In the genomic region with DNA sequence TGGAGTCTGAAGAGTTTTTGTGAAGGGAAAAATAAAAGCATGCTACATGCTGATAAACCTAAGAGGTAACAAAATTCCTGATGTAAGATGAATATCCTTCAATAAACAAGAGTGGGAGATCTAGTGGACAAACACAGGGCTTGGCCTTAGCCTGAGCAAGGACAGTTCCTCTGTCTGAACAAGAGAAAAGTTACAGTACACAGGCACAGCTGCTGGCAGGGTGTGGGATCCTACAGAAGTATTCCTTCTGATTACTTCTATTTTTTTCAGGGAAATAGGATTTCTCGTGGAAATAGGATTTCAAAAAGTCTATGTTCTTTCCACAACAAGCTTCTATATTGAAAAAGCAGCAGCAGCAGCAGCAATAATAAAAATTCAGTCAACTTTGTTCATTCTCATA, we compare ENCODE assay signal across 17 cellular contexts. TPM values are rescaled to one million over a fixed set of nuclear protein-coding genes. Genes with fewer than 3 reads are reported as not detected.
A peak's percentile ranks its signal among the peaks of the same experiment; 100 is the strongest.
DNase-seq lines count a peak whose midpoint lies in the region; ATAC-seq, FAIRE-seq and TF ChIP-seq lines count a peak whose summit lies in the region.
"Had no signal": no experiment of that assay in that cellular context is flagged by ENCODE, and none has a peak within 500 bp of the region (broad histone marks: within the 10 kb centered on the region; RNA-seq: fewer than 3 reads in every experiment).

No MANE protein-coding gene starts in this region.

- H3K9ac ChIP-seq in adipocyte (ENCODE audit: low read length) = no peak overlapping the region
- H3K9ac ChIP-seq in endothelial cell of umbilical vein (replicated peaks; ENCODE audit: extremely low read depth, insufficient read depth, low read length) = no peak overlapping the region
- no peak overlapping the region for H3K9ac ChIP-seq in parathyroid adenoma

- H2AFZ ChIP-seq in endothelial cell of umbilical vein (ENCODE audit: low read depth, low read length) (no peak overlapping the region), parathyroid adenoma (no peak overlapping the region)

- CTCF ChIA-PET in endothelial cell of umbilical vein (lab: Charles Lee) = interaction anchor here (1.3 to 1.4 kb wide), 2 partner anchors 10 to 70 kb away, joined by 3 to 4 read pairs; no protein-coding TSS in a partner anchor

- H3K4me2 ChIP-seq in endothelial cell of umbilical vein (ENCODE audit: insufficient read depth, low read length) (no peak overlapping the region), parathyroid adenoma (ENCODE audit: low read length) (no peak overlapping the region)

- H3K4me3 Mint-ChIP-seq in HFFc6 (no peak overlapping the region), glutamatergic neuron (ENCODE audit: unreplicated experiment) (no peak overlapping the region)
- H3K4me3 Mint-ChIP-seq: B cell; CD4-positive, CD25-positive, alpha-beta regulatory T cell had no signal

- BruUV-seq in endothelial cell of umbilical vein (replicated peaks; lab: Mats Ljungman, UMichigan) = no TSS peak

- peaks cover 14% of the 10 kb centered on the region for H3K36me3 Mint-ChIP-seq in HFFc6 (ENCODE audit: low read depth)
- H3K36me3 Mint-ChIP-seq in glutamatergic neuron (ENCODE audit: unreplicated experiment) = no peaks in the 10 kb centered on the region

- H3K9me3 Mint-ChIP-seq in HFFc6 (no peaks in the 10 kb centered on the region), glutamatergic neuron (ENCODE audit: unreplicated experiment) (no peaks in the 10 kb centered on the region)
- H3K9me3 Mint-ChIP-seq: CD4-positive, CD25-positive, alpha-beta regulatory T cell had no signal

- no peak for FAIRE-seq in endothelial cell of umbilical vein (lab: Jason Lieb, UNC)
- FAIRE-seq: RCC 7860 had no signal

- intact Hi-C loops in endothelial cell of umbilical vein (cut with micrococcal nuclease) = no loop called here
- intact Hi-C loops in dorsolateral prefrontal cortex (cut with DNase I) = no loop called here

- no peaks in the 10 kb centered on the region for H4K20me1 ChIP-seq in endothelial cell of umbilical vein (replicated peaks; ENCODE audit: control insufficient read depth, extremely low read depth, insufficient read depth, low read length)

- peaks cover 2% of the 10 kb centered on the region for H3K9me1 ChIP-seq in endothelial cell of umbilical vein (replicated peaks; ENCODE audit: control insufficient read depth, extremely low read depth, insufficient read depth, low read length)

- H3K27me3 Mint-ChIP-seq in HFFc6 (ENCODE audit: insufficient read depth) = no peaks in the 10 kb centered on the region; the same call in 1 of the 2 replicates
- H3K27me3 Mint-ChIP-seq in glutamatergic neuron (ENCODE audit: unreplicated experiment) = no peaks in the 10 kb centered on the region
- H3K27me3 Mint-ChIP-seq: B cell; CD4-positive, CD25-positive, alpha-beta regulatory T cell had no signal

- no peak for ATAC-seq in GM21619 (IDR thresholded peaks at IDR 0.05; ENCODE audit: unreplicated experiment)

- TF ChIP-seq POLR2A in endothelial cell of umbilical vein (IDR thresholded peaks at IDR 0.05; ENCODE audit: low read depth, low read length) = no peak

- no peak for TF ChIP-seq CTCF in HFFc6 (IDR thresholded peaks at IDR 0.05)
- TF ChIP-seq CTCF in endothelial cell of umbilical vein (IDR thresholded peaks at IDR 0.05; ENCODE audit: extremely low read depth in 1 of 2, insufficient read depth in 1 of 2, low read depth in 1 of 2, low read length in 2 of 2) = no peak
- no peak for TF ChIP-seq CTCF in parathyroid adenoma (IDR thresholded peaks at IDR 0.05)
- no peak for TF ChIP-seq CTCF in dorsolateral prefrontal cortex (IDR thresholded peaks at IDR 0.05 in 54 of 56, conservative IDR thresholded peaks at IDR 0.05 in 2 of 56; ENCODE audit: low read depth in 1 of 56, partially characterized antibody in 56 of 56)
- no peak for TF ChIP-seq CTCF in glutamatergic neuron (IDR thresholded peaks at IDR 0.05; ENCODE audit: partially characterized antibody, unreplicated experiment)

- DNase-seq in HFFc6 = no peak
- DNase-seq in adipocyte (ENCODE audit: low read depth) = peak; percentile 14
- peak; percentile 5 for DNase-seq in endothelial cell of umbilical vein (ENCODE audit: low read depth, low spot score)
- DNase-seq in dorsolateral prefrontal cortex = no peak
- no peak for DNase-seq in glutamatergic neuron
- DNase-seq: Calu3; CD4-positive, CD25-positive, alpha-beta regulatory T cell; Kasumi-1; MM.1S; NCI-H1105; NCI-H1694; NCI-H524 treated with DMSO at 0.1 percent for 48 hours; SHP77 had no signal

- no peak overlapping the region for H3K4me3 ChIP-seq in adipocyte (ENCODE audit: low read length)
- no peak overlapping the region for H3K4me3 ChIP-seq in endothelial cell of umbilical vein (replicated peaks in 1 of 3; ENCODE audit: insufficient read depth in 1 of 3, low read depth in 1 of 3, low read length in 3 of 3)
- no peak overlapping the region for H3K4me3 ChIP-seq in parathyroid adenoma (ENCODE audit: low read depth, low read length)
- no peak overlapping the region for H3K4me3 ChIP-seq in dorsolateral prefrontal cortex

- no peaks in the 10 kb centered on the region for H3K4me1 ChIP-seq in adipocyte (ENCODE audit: control insufficient read depth, insufficient read depth, low read length)
- peaks cover 2% of the 10 kb centered on the region for H3K4me1 ChIP-seq in endothelial cell of umbilical vein (ENCODE audit: control insufficient read depth, extremely low read depth, insufficient read depth, low read length)
- peaks cover 6% of the 10 kb centered on the region for H3K4me1 ChIP-seq in parathyroid adenoma

- H3K27ac Mint-ChIP-seq in HFFc6 (peak overlapping the region; percentile 34), glutamatergic neuron (ENCODE audit: unreplicated experiment) (no peak overlapping the region)
- H3K27ac Mint-ChIP-seq: B cell had no signal

- H3K27me3 ChIP-seq in adipocyte (replicated peaks; ENCODE audit: control insufficient read depth, insufficient read depth, low read length) = no peaks in the 10 kb centered on the region
- no peaks in the 10 kb centered on the region for H3K27me3 ChIP-seq in endothelial cell of umbilical vein (ENCODE audit: control insufficient read depth in 2 of 2, insufficient read depth in 2 of 2, low read length in 2 of 2)
- H3K27me3 ChIP-seq in parathyroid adenoma (ENCODE audit: control insufficient read depth, insufficient read depth, low read length) = no peaks in the 10 kb centered on the region
- no peaks in the 10 kb centered on the region for H3K27me3 ChIP-seq in dorsolateral prefrontal cortex

- POLR2A ChIA-PET in endothelial cell of umbilical vein (lab: Charles Lee) = no interaction called here

- no peaks in the 10 kb centered on the region for H3K9me3 ChIP-seq in adipocyte (ENCODE audit: control insufficient read depth, low read length)
- H3K9me3 ChIP-seq in endothelial cell of umbilical vein (replicated peaks; ENCODE audit: control insufficient read depth, insufficient read depth, low read length) = no peaks in the 10 kb centered on the region
- no peaks in the 10 kb centered on the region for H3K9me3 ChIP-seq in parathyroid adenoma (ENCODE audit: control insufficient read depth, low read length)

- H3K36me3 ChIP-seq in adipocyte (ENCODE audit: control insufficient read depth, insufficient read depth, low read length, severe bottlenecking) (peaks cover 48% of the 10 kb centered on the region), endothelial cell of umbilical vein (ENCODE audit: control insufficient read depth in 2 of 2, extremely low read depth in 1 of 2, insufficient read depth in 2 of 2, low read length in 2 of 2) (peaks cover 0 to 5% of the 10 kb centered on the region in 2 experiments), parathyroid adenoma (ENCODE audit: control insufficient read depth, insufficient read depth, low read length) (no peaks in the 10 kb centered on the region)

- H3K27ac ChIP-seq in endothelial cell of umbilical vein (ENCODE audit: insufficient read depth, low read depth, low read length) (no peak overlapping the region), parathyroid adenoma (peak overlapping the region; percentile 39), dorsolateral prefrontal cortex (no peak overlapping the region)

- H3K4me1 Mint-ChIP-seq in HFFc6 (ENCODE audit: low read depth) (peaks cover 17% of the 10 kb centered on the region), glutamatergic neuron (ENCODE audit: low read depth, unreplicated experiment) (peaks cover 2% of the 10 kb centered on the region)
- H3K4me1 Mint-ChIP-seq: B cell had no signal

- H3K79me2 ChIP-seq in endothelial cell of umbilical vein (ENCODE audit: control insufficient read depth, insufficient read depth, low read length) (no peaks in the 10 kb centered on the region), parathyroid adenoma (no peaks in the 10 kb centered on the region)

- dilution Hi-C loops in endothelial cell of umbilical vein (cut with MboI; ENCODE audit: extremely low pct_ligation_motif_present, low sequenced_read_pairs) = no loop called here

TF ChIP-seq in endothelial cell of umbilical vein, 7 proteins besides CTCF, POLR2A, EP300 and RAD21:
- TF ChIP-seq JUN (IDR thresholded peaks at IDR 0.05; ENCODE audit: borderline replicate concordance, insufficient read depth, insufficient read length, low read depth) (no peak), GATA2 (IDR thresholded peaks at IDR 0.05; ENCODE audit: insufficient read depth, insufficient read length, low read depth, low read length) (no peak), MYC (IDR thresholded peaks at IDR 0.05; ENCODE audit: low read depth, low read length) (no peak), FOS (IDR thresholded peaks at IDR 0.05; ENCODE audit: borderline replicate concordance, insufficient read depth, low read length) (no peak), EZH2 (IDR thresholded peaks at IDR 0.05; ENCODE audit: borderline replicate concordance, low read depth, low read length, severe bottlenecking) (no peak), POLR2AphosphoS5 (IDR thresholded peaks at IDR 0.05; ENCODE audit: insufficient read depth, low read depth, low read length) (no peak)
- TF ChIP-seq, protein P1, sequence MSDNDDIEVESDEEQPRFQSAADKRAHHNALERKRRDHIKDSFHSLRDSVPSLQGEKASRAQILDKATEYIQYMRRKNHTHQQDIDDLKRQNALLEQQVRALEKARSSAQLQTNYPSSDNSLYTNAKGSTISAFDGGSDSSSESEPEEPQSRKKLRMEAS (IDR thresholded peaks at IDR 0.05; ENCODE audit: insufficient read depth, insufficient read length) = no peak

RNA-seq across cellular contexts. Expression of a gene that starts 54.1 kb away (rescaled TPM):
- total RNA-seq in HFFc6 (2021; fragmentation: NEBNext Ultra II Directional; extraction: Animal tissue kit (Norgen Biotek cat#: 25700)) = 10 to 100 TPM; 43.5 to 54.0 (median 52.2) TPM
- 41.2 and 43.0 TPM in 2 replicates for total RNA-seq in endothelial cell of umbilical vein
- 29.0 and 29.4 TPM in 2 replicates for polyA plus RNA-seq in endothelial cell of umbilical vein
- polyA plus RNA-seq in endothelial cell of umbilical vein (2011; cell fraction: cytosol; rRNA removed) = 30.2 and 31.9 TPM in 2 replicates
- polyA plus RNA-seq in endothelial cell of umbilical vein (2011; cell fraction: nucleus; rRNA removed) = 42.4 and 43.2 TPM in 2 replicates
- polyA plus RNA-seq in endothelial cell of umbilical vein (2012) = 30.7 and 33.7 TPM in 2 replicates
- polyA minus RNA-seq in endothelial cell of umbilical vein = 85.7 and 112 TPM in 2 replicates
- 22.2 TPM for polyA minus RNA-seq in endothelial cell of umbilical vein (2011; cell fraction: cytosol; rRNA and poly(A)+ RNA removed)
- 88.9 and 139 TPM in 2 replicates for polyA minus RNA-seq in endothelial cell of umbilical vein (2011; cell fraction: nucleus; rRNA and poly(A)+ RNA removed)
- 10 to 100 TPM; 54.5 to 99.1 (median 74.0) TPM for total RNA-seq in dorsolateral prefrontal cortex
- total RNA-seq in glutamatergic neuron (ENCODE audit: unreplicated experiment) = 46.1 TPM

Comparison
In these comparisons a context has a peak if more than half of its experiments do, and no peak if none do; other contexts are left out.
1. DNase-seq: peak in adipocyte (single experiment) and endothelial cell of umbilical vein (single experiment); none in HFFc6 (single experiment), dorsolateral prefrontal cortex (0 of 10) and glutamatergic neuron (single experiment).